ENCODE assay signal across 11 cellular contexts in genomic region chr11:126990716-126991480, GRCh38. TPM values are rescaled to one million over a fixed set of nuclear protein-coding genes. Genes with fewer than 3 reads are reported as not detected.
A peak's percentile ranks its signal among the peaks of the same experiment; 100 is the strongest.
DNase-seq lines count a peak whose midpoint lies in the region; ATAC-seq and TF ChIP-seq lines count a peak whose summit lies in the region.
"Had no signal": no experiment of that assay in that cellular context is flagged by ENCODE, and none has a peak within 500 bp of the region (broad histone marks: within the 10 kb centered on the region; RNA-seq: fewer than 3 reads in every experiment).

No MANE protein-coding gene starts in this region.

- H3K79me2 ChIP-seq in fibroblast of lung (ENCODE audit: control insufficient read depth, insufficient read depth, low read length), result peaks cover 10% of the 10 kb centered on the region

- H3K27ac ChIP-seq in fibroblast of lung (ENCODE audit: insufficient read depth, low read length) (peak overlapping the region; percentile 97), upper lobe of right lung (no peak overlapping the region)
- H3K27ac ChIP-seq: heart right ventricle, testis had no signal

- no peak overlapping the region for H2AFZ ChIP-seq in fibroblast of lung (ENCODE audit: low read length)

- H3K9ac ChIP-seq in fibroblast of lung (ENCODE audit: insufficient read depth, low read length), result peak overlapping the region; percentile 25

- intact Hi-C loops in natural killer cell (cut with micrococcal nuclease) (loop anchor here (1.0 to 5.0 kb wide), 3 partner anchors 275 to 1069 kb away; no protein-coding TSS in a partner anchor), upper lobe of right lung (cut with DNase I) (loop anchor here (10.0 kb wide), 1 partner anchor 276 kb away; no protein-coding TSS in a partner anchor)

- H3K9me3 ChIP-seq in fibroblast of lung (ENCODE audit: control insufficient read depth, insufficient read depth, low read depth, low read length) (no peaks in the 10 kb centered on the region), upper lobe of right lung (no peaks in the 10 kb centered on the region)
- H3K9me3 ChIP-seq: heart right ventricle, testis had no signal

- H3K4me2 ChIP-seq in fibroblast of lung (ENCODE audit: extremely low read depth, insufficient read depth, low read length), result peak overlapping the region; percentile 75

- TF ChIP-seq CTCF in natural killer cell (IDR thresholded peaks at IDR 0.05) (peak; percentile 41), fibroblast of lung (conservative IDR thresholded peaks at IDR 0.05 in 1 of 2, IDR thresholded peaks at IDR 0.05 in 1 of 2; ENCODE audit: low read depth in 1 of 2, low read length in 2 of 2) (no peak), upper lobe of right lung (IDR thresholded peaks at IDR 0.05) (peak; percentile 1)

- H3K4me3 Mint-ChIP-seq in natural killer cell, result no peak overlapping the region
- H3K4me3 Mint-ChIP-seq in natural killer cell treated with Interleukin-12 subunit alpha and Interleukin-12 subunit beta and Interleukin-15 and Interleukin-18, amount 100 ng/mL, for 72 hours, result no peak overlapping the region
- H3K4me3 Mint-ChIP-seq: activated CD4-positive, alpha-beta T cell treated with anti-CD3 and anti-CD28 coated beads, Interleukin-2, amount 10 ng/mL, durations not matched to agents 7 days and 5 days had no signal

- H3K4me3 ChIP-seq in fibroblast of lung (replicated peaks in 1 of 4; ENCODE audit: control extremely low read depth in 1 of 4, insufficient read depth in 1 of 4, low read depth in 3 of 4, low read length in 4 of 4) (no peak overlapping the region), upper lobe of right lung (no peak overlapping the region)
- H3K4me3 ChIP-seq: heart right ventricle had no signal

- H3K36me3 Mint-ChIP-seq in natural killer cell, result no peaks in the 10 kb centered on the region
- H3K36me3 Mint-ChIP-seq in natural killer cell treated with Interleukin-12 subunit alpha and Interleukin-12 subunit beta and Interleukin-15 and Interleukin-18, amount 100 ng/mL, for 72 hours, result no peaks in the 10 kb centered on the region

- peaks cover 22 to 38% of the 10 kb centered on the region in 2 donors for H3K27me3 Mint-ChIP-seq in natural killer cell (ENCODE audit: low read depth in 2 of 2)
- H3K27me3 Mint-ChIP-seq in natural killer cell treated with Interleukin-12 subunit alpha and Interleukin-12 subunit beta and Interleukin-15 and Interleukin-18, amount 100 ng/mL, for 72 hours, result peaks cover 27 to 40% of the 10 kb centered on the region in 2 donors

- no peak for DNase-seq in natural killer cell
- DNase-seq in natural killer cell treated with Interleukin-12 subunit alpha and Interleukin-12 subunit beta and Interleukin-15 and Interleukin-18, amount 100 ng/mL, for 72 hours (ENCODE audit: low spot score), result no peak
- peak; percentile 33 for DNase-seq in RPMI7951 (ENCODE audit: low read depth)
- peak in 1 of 2 donors; percentile 78 for DNase-seq in fibroblast of lung (ENCODE audit: low read depth in 2 of 2)
- no peak for DNase-seq in upper lobe of right lung
- no peak for DNase-seq in T1000 (lab: John Stamatoyannopoulos, UW)
- no peak for DNase-seq in anterior cingulate cortex (lab: John Stamatoyannopoulos, UW)
- DNase-seq in stimulated activated CD4-positive, alpha-beta T cell treated with anti-CD3 and anti-CD28 coated beads, Interleukin-2, amount 100 ng/mL, for 24 hours, result no peak

- H3K4me1 ChIP-seq in fibroblast of lung (ENCODE audit: control insufficient read depth, extremely low read depth, insufficient read depth, low read length) (peaks cover 35% of the 10 kb centered on the region), upper lobe of right lung (no peaks in the 10 kb centered on the region)
- H3K4me1 ChIP-seq: heart right ventricle, testis had no signal

- H3K9me3 Mint-ChIP-seq in natural killer cell, result no peaks in the 10 kb centered on the region
- no peaks in the 10 kb centered on the region for H3K9me3 Mint-ChIP-seq in natural killer cell treated with Interleukin-12 subunit alpha and Interleukin-12 subunit beta and Interleukin-15 and Interleukin-18, amount 100 ng/mL, for 72 hours
- H3K9me3 Mint-ChIP-seq: activated CD4-positive, alpha-beta T cell treated with anti-CD3 and anti-CD28 coated beads, Interleukin-2, amount 10 ng/mL, durations not matched to agents 7 days and 5 days had no signal

- no peaks in the 10 kb centered on the region for H4K20me1 ChIP-seq in fibroblast of lung (ENCODE audit: control insufficient read depth, extremely low read depth, insufficient read depth, low read length)

- H3K27ac Mint-ChIP-seq in natural killer cell, result no peak overlapping the region
- no peak overlapping the region for H3K27ac Mint-ChIP-seq in natural killer cell treated with Interleukin-12 subunit alpha and Interleukin-12 subunit beta and Interleukin-15 and Interleukin-18, amount 100 ng/mL, for 72 hours
- H3K27ac Mint-ChIP-seq: activated CD4-positive, alpha-beta T cell treated with anti-CD3 and anti-CD28 coated beads, Interleukin-2, amount 10 ng/mL, durations not matched to agents 7 days and 5 days had no signal

- no peak for ATAC-seq in natural killer cell
- no peak for ATAC-seq in natural killer cell treated with Interleukin-12 subunit alpha and Interleukin-12 subunit beta and Interleukin-15 and Interleukin-18, amount 100 ng/mL, for 72 hours
- no peak for ATAC-seq in upper lobe of right lung

- peaks cover 0 to 5% of the 10 kb centered on the region in 2 donors for H3K4me1 Mint-ChIP-seq in natural killer cell
- H3K4me1 Mint-ChIP-seq in natural killer cell treated with Interleukin-12 subunit alpha and Interleukin-12 subunit beta and Interleukin-15 and Interleukin-18, amount 100 ng/mL, for 72 hours (ENCODE audit: low read depth in 2 of 2), result peaks cover 0 to 2% of the 10 kb centered on the region in 2 donors
- H3K4me1 Mint-ChIP-seq: activated CD4-positive, alpha-beta T cell treated with anti-CD3 and anti-CD28 coated beads, Interleukin-2, amount 10 ng/mL, durations not matched to agents 7 days and 5 days had no signal

- H3K36me3 ChIP-seq in fibroblast of lung (ENCODE audit: control insufficient read depth, insufficient read depth, low read length) (no peaks in the 10 kb centered on the region), upper lobe of right lung (no peaks in the 10 kb centered on the region)
- H3K36me3 ChIP-seq: heart right ventricle had no signal

- no peaks in the 10 kb centered on the region for H3K27me3 ChIP-seq in fibroblast of lung (ENCODE audit: control insufficient read depth, insufficient read depth, low read length)
- peaks cover 5% of the 10 kb centered on the region for H3K27me3 ChIP-seq in upper lobe of right lung
- H3K27me3 ChIP-seq: testis had no signal

RNA-seq across cellular contexts. Expression of gene KIRREL3, which starts 9.7 kb away (rescaled TPM):
- total RNA-seq in natural killer cell (not detected), fibroblast of lung (0.26 and 2.8 TPM in 2 replicates), upper lobe of right lung (not detected)
- not detected for total RNA-seq in natural killer cell treated with Interleukin-12 subunit alpha and Interleukin-12 subunit beta and Interleukin-15 and Interleukin-18, amount 100 ng/mL, for 72 hours
- total RNA-seq in RPMI7951 (2014; rRNA removed; shearing (Covaris generic)), result 0.24 and 1.2 TPM in 2 replicates
- polyA plus RNA-seq in fibroblast of lung, result 1.8 and 6.1 TPM in 2 replicates
- 5.2 and 11.3 TPM in 2 replicates for polyA plus RNA-seq in fibroblast of lung (2012)
- 8.4 and 14.2 TPM in 2 replicates for polyA minus RNA-seq in fibroblast of lung (ENCODE audit: low replicate concordance)
- total RNA-seq: activated CD4-positive, alpha-beta T cell treated with anti-CD3 and anti-CD28 coated beads, Interleukin-2, amount 10 ng/mL, durations not matched to agents 7 days and 5 days had no signal

Comparison
In these comparisons a context has a peak if more than half of its experiments do, and no peak if none do; other contexts are left out.
1. CTCF ChIP-seq: peak in natural killer cell (single experiment) and upper lobe of right lung (single experiment); none in fibroblast of lung (0 of 2).